Comparison of ENCODE assay signal across 14 cellular contexts in the genomic region with DNA sequence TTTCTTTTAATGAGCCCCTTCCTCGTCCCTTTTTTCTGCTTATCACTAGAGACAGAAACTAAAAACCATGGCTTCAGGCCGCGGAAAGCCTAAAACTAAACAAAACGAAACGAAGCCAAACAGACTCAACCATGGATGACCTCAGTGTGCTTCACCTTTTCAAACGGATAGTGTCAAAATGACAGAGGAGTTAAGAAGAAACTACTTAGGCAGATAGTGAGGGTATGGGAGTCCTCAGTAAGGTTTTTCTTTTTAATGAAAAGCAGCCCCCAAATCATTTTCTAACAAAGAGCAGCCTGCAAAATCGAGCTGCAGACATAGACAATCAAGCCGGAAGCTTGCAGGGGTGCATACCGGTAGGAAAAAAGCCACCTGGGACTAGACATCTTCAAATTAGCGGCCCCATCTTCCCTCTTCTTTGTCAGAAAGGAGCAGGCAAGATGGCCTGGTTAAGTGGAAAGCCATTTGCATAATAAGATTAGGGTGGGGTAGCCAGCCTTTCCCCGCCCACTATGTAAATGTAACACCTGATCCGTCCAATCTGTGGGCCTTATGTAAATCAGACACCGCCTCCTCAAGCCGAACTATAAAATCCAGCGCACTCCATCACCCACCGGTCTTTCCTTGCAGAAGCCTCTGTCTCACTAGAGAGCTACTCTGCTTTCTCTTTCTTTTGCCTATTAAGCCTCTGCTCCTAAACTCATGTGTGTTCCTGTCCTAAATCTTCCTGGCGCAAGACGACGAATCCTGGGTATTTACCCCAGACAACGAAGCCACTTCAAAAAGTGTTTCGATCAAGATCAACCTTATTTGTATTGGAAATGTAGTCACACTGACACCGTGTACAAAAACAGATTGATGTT.
DNase-seq lines count a peak whose midpoint lies in the region; ATAC-seq and FAIRE-seq lines count a peak whose summit lies in the region.
"Had no signal": no experiment of that assay in that cellular context is flagged by ENCODE, and none has a peak within 500 bp of the region (broad histone marks: within the 10 kb centered on the region; RNA-seq: fewer than 3 reads in every experiment).

No MANE protein-coding gene starts in this region.

- no peak overlapping the region for H3K4me3 Mint-ChIP-seq in stimulated activated naive CD8-positive, alpha-beta T cell treated with anti-CD3 and anti-CD28 coated beads, Interleukin-15, Interleukin-2, amounts not matched to agents 100 ng/mL and 50 ng/mL, for 24 hours
- H3K4me3 Mint-ChIP-seq in T-helper 2 cell treated with Interferon-gamma antibody and Interleukin-4, amounts not matched to agents 5 μg/mL and 100 μg/mL, for 36 hours: no peak overlapping the region
- H3K4me3 Mint-ChIP-seq: activated CD4-positive, alpha-beta memory T cell treated with anti-CD3 and anti-CD28 coated beads, Interleukin-2, amount 10 ng/mL, durations not matched to agents 7 days and 5 days; activated naive CD8-positive, alpha-beta T cell treated with anti-CD3 and anti-CD28 coated beads, Interleukin-2, amount 10 ng/mL, durations not matched to agents 7 days and 5 days; natural killer cell treated with Interleukin-12 subunit alpha and Interleukin-12 subunit beta and Interleukin-15 and Interleukin-18, amount 100 ng/mL, for 72 hours; stimulated activated naive CD8-positive, alpha-beta T cell treated with anti-CD3 and anti-CD28 coated beads, Interleukin-15, amount 100 ng/mL, for 72 hours had no signal

- H3K27me3 Mint-ChIP-seq in stimulated activated naive CD8-positive, alpha-beta T cell treated with anti-CD3 and anti-CD28 coated beads, Interleukin-15, Interleukin-2, amounts not matched to agents 100 ng/mL and 50 ng/mL, for 24 hours: no peaks in the 10 kb centered on the region
- peaks cover 21% of the 10 kb centered on the region for H3K27me3 Mint-ChIP-seq in T-helper 2 cell treated with Interferon-gamma antibody and Interleukin-4, amounts not matched to agents 5 μg/mL and 100 μg/mL, for 36 hours (ENCODE audit: low read depth)
- H3K27me3 Mint-ChIP-seq: stimulated activated naive CD8-positive, alpha-beta T cell treated with anti-CD3 and anti-CD28 coated beads, Interleukin-15, amount 100 ng/mL, for 72 hours had no signal

- peaks cover 25% of the 10 kb centered on the region for H3K4me1 Mint-ChIP-seq in stimulated activated naive CD8-positive, alpha-beta T cell treated with anti-CD3 and anti-CD28 coated beads, Interleukin-15, Interleukin-2, amounts not matched to agents 100 ng/mL and 50 ng/mL, for 24 hours (ENCODE audit: low read depth)
- H3K4me1 Mint-ChIP-seq in T-helper 2 cell treated with Interferon-gamma antibody and Interleukin-4, amounts not matched to agents 5 μg/mL and 100 μg/mL, for 36 hours (ENCODE audit: low read depth): peaks cover 18% of the 10 kb centered on the region

- FAIRE-seq in endometrium (lab: Jason Lieb, UNC): peak; percentile 43

- no peak for DNase-seq in stimulated activated naive CD8-positive, alpha-beta T cell treated with anti-CD3 and anti-CD28 coated beads, Interleukin-15, Interleukin-2, amounts not matched to agents 100 U/mL and 50 U/mL, for 24 hours
- DNase-seq in NCI-H510A treated with DMSO at 0.1 percent for 48 hours (lab: John Stamatoyannopoulos, UW) (peak; percentile 89), KG1 (lab: John Stamatoyannopoulos, UW) (no peak)
- DNase-seq in T-helper 2 cell treated with Interferon-gamma antibody and Interleukin-4, amounts not matched to agents 5 μg/mL and 100 μg/mL, for 36 hours (ENCODE audit: low spot score): no peak
- DNase-seq: activated CD4-positive, alpha-beta memory T cell treated with anti-CD3 and anti-CD28 coated beads, Interleukin-2, amount 10 ng/mL, durations not matched to agents 7 days and 5 days; activated naive CD8-positive, alpha-beta T cell treated with anti-CD3 and anti-CD28 coated beads, Interleukin-2, amount 10 ng/mL, durations not matched to agents 7 days and 5 days; AML-193; effector CD8-positive, alpha-beta T cell; stimulated activated naive CD8-positive, alpha-beta T cell treated with anti-CD3 and anti-CD28 coated beads, Interleukin-15, amount 100 ng/mL, for 72 hours had no signal

- H3K9me3 Mint-ChIP-seq in stimulated activated naive CD8-positive, alpha-beta T cell treated with anti-CD3 and anti-CD28 coated beads, Interleukin-15, Interleukin-2, amounts not matched to agents 100 ng/mL and 50 ng/mL, for 24 hours: no peaks in the 10 kb centered on the region
- no peaks in the 10 kb centered on the region for H3K9me3 Mint-ChIP-seq in T-helper 2 cell treated with Interferon-gamma antibody and Interleukin-4, amounts not matched to agents 5 μg/mL and 100 μg/mL, for 36 hours
- H3K9me3 Mint-ChIP-seq: activated CD4-positive, alpha-beta memory T cell treated with anti-CD3 and anti-CD28 coated beads, Interleukin-2, amount 10 ng/mL, durations not matched to agents 7 days and 5 days; activated naive CD8-positive, alpha-beta T cell treated with anti-CD3 and anti-CD28 coated beads, Interleukin-2, amount 10 ng/mL, durations not matched to agents 7 days and 5 days; stimulated activated naive CD8-positive, alpha-beta T cell treated with anti-CD3 and anti-CD28 coated beads, Interleukin-15, amount 100 ng/mL, for 72 hours had no signal

- peak overlapping the region; percentile 45 for H3K27ac Mint-ChIP-seq in stimulated activated naive CD8-positive, alpha-beta T cell treated with anti-CD3 and anti-CD28 coated beads, Interleukin-15, Interleukin-2, amounts not matched to agents 100 ng/mL and 50 ng/mL, for 24 hours
- no peak overlapping the region for H3K27ac Mint-ChIP-seq in T-helper 2 cell treated with Interferon-gamma antibody and Interleukin-4, amounts not matched to agents 5 μg/mL and 100 μg/mL, for 36 hours
- H3K27ac Mint-ChIP-seq: activated CD4-positive, alpha-beta memory T cell treated with anti-CD3 and anti-CD28 coated beads, Interleukin-2, amount 10 ng/mL, durations not matched to agents 7 days and 5 days; activated naive CD8-positive, alpha-beta T cell treated with anti-CD3 and anti-CD28 coated beads, Interleukin-2, amount 10 ng/mL, durations not matched to agents 7 days and 5 days; natural killer cell treated with Interleukin-12 subunit alpha and Interleukin-12 subunit beta and Interleukin-15 and Interleukin-18, amount 100 ng/mL, for 72 hours; stimulated activated naive CD8-positive, alpha-beta T cell treated with anti-CD3 and anti-CD28 coated beads, Interleukin-15, amount 100 ng/mL, for 72 hours had no signal

- H3K36me3 Mint-ChIP-seq in stimulated activated naive CD8-positive, alpha-beta T cell treated with anti-CD3 and anti-CD28 coated beads, Interleukin-15, Interleukin-2, amounts not matched to agents 100 ng/mL and 50 ng/mL, for 24 hours (ENCODE audit: low read depth): no peaks in the 10 kb centered on the region
- no peaks in the 10 kb centered on the region for H3K36me3 Mint-ChIP-seq in T-helper 2 cell treated with Interferon-gamma antibody and Interleukin-4, amounts not matched to agents 5 μg/mL and 100 μg/mL, for 36 hours (ENCODE audit: low read depth)
- H3K36me3 Mint-ChIP-seq: activated naive CD8-positive, alpha-beta T cell treated with anti-CD3 and anti-CD28 coated beads, Interleukin-2, amount 10 ng/mL, durations not matched to agents 7 days and 5 days; natural killer cell treated with Interleukin-12 subunit alpha and Interleukin-12 subunit beta and Interleukin-15 and Interleukin-18, amount 100 ng/mL, for 72 hours had no signal

- ATAC-seq in stimulated activated naive CD8-positive, alpha-beta T cell treated with anti-CD3 and anti-CD28 coated beads, Interleukin-15, Interleukin-2, amounts not matched to agents 100 U/mL and 50 U/mL, for 24 hours: no peak
- ATAC-seq in GM19328 (IDR thresholded peaks at IDR 0.05; ENCODE audit: unreplicated experiment): no peak
- ATAC-seq in GM21825 (IDR thresholded peaks at IDR 0.05; ENCODE audit: unreplicated experiment): no peak
- ATAC-seq: natural killer cell treated with Interleukin-12 subunit alpha and Interleukin-12 subunit beta and Interleukin-15 and Interleukin-18, amount 100 ng/mL, for 72 hours; stimulated activated naive CD8-positive, alpha-beta T cell treated with anti-CD3 and anti-CD28 coated beads, Interleukin-15, amount 100 ng/mL, for 72 hours had no signal
